23 cellular contexts compared by ENCODE assay signal in genomic region chr6:137403443-137403842, GRCh38.
A peak's percentile ranks its signal among the peaks of the same experiment; 100 is the strongest.
DNase-seq lines count a peak whose midpoint lies in the region; ATAC-seq, FAIRE-seq and TF ChIP-seq lines count a peak whose summit lies in the region.
"Had no signal": no experiment of that assay in that cellular context is flagged by ENCODE, and none has a peak within 500 bp of the region (broad histone marks: within the 10 kb centered on the region; RNA-seq: fewer than 3 reads in every experiment).

No MANE protein-coding gene starts in this region.

- H4K20me1 ChIP-seq in HepG2 (ENCODE audit: insufficient read depth, low read length), result no peaks in the 10 kb centered on the region
- H4K20me1 ChIP-seq: BLaER1 had no signal

- H3K4me1 Mint-ChIP-seq in activated T-helper 2 cell treated with anti-CD3 and anti-CD28 coated beads, Interferon-gamma antibody, Interleukin-2, Interleukin-4, amounts not matched to agents 10 μg/mL and 5 μg/mL and 100 μg/mL, durations not matched to agents 14 hours and 24 hours and 36 hours (ENCODE audit: low read depth), result peaks cover 23% of the 10 kb centered on the region

- H3K9me3 Mint-ChIP-seq in activated T-helper 2 cell treated with anti-CD3 and anti-CD28 coated beads, Interferon-gamma antibody, Interleukin-2, Interleukin-4, amounts not matched to agents 10 μg/mL and 5 μg/mL and 100 μg/mL, durations not matched to agents 14 hours and 24 hours and 36 hours, result peaks cover 16% of the 10 kb centered on the region

- H3K27ac ChIP-seq in VCaP (peak overlapping the region; percentile 74), HepG2 (ENCODE audit: extremely low read length, insufficient read depth, low read length) (no peak overlapping the region), thyroid gland (no peak overlapping the region)
- H3K27ac ChIP-seq: BLaER1, GM23248 had no signal

- POLR2A ChIA-PET in HepG2 (lab: Yijun Ruan, JAX), result no interaction called here

- CTCF ChIA-PET in HepG2 (lab: Yijun Ruan, JAX; ENCODE audit: low intra/inter-chr PET ratio, low total read pairs), result no interaction called here

- no peak for TF ChIP-seq RAD21 in HepG2 (CRISPR knock-in tag; IDR thresholded peaks at IDR 0.05)

- no peaks in the 10 kb centered on the region for H3K79me2 ChIP-seq in HepG2 (ENCODE audit: insufficient read depth, low read length)

- no peak overlapping the region for H2AFZ ChIP-seq in HepG2 (ENCODE audit: low read length)
- H2AFZ ChIP-seq: GM23248 had no signal

- no peak overlapping the region for H3K4me3 Mint-ChIP-seq in activated T-helper 2 cell treated with anti-CD3 and anti-CD28 coated beads, Interferon-gamma antibody, Interleukin-2, Interleukin-4, amounts not matched to agents 10 μg/mL and 5 μg/mL and 100 μg/mL, durations not matched to agents 14 hours and 24 hours and 36 hours (ENCODE audit: low read depth)
- H3K4me3 Mint-ChIP-seq: B cell; CD14-positive monocyte; CD4-positive, alpha-beta T cell; CD8-positive, alpha-beta memory T cell; H9 had no signal

- FAIRE-seq in HepG2 (lab: Jason Lieb, UNC), result peak; percentile 15
- FAIRE-seq: A204.1, D721Med, G401.6, GM12892, H1 had no signal

- no peak for TF ChIP-seq CTCF in VCaP (conservative IDR thresholded peaks at IDR 0.05)
- no peak for TF ChIP-seq CTCF in HepG2 (CRISPR knock-in tag; IDR thresholded peaks at IDR 0.05)
- no peak for TF ChIP-seq CTCF in thyroid gland (IDR thresholded peaks at IDR 0.05)

- no peaks in the 10 kb centered on the region for H3K36me3 ChIP-seq in HepG2 (replicated peaks in 1 of 2; ENCODE audit: control insufficient read depth in 1 of 2, insufficient read depth in 2 of 2, low read length in 2 of 2)
- no peaks in the 10 kb centered on the region for H3K36me3 ChIP-seq in thyroid gland
- H3K36me3 ChIP-seq: BLaER1 had no signal

- H3K27me3 ChIP-seq in HepG2 (ENCODE audit: control insufficient read depth in 1 of 2, insufficient read depth in 2 of 2, low read length in 2 of 2) (no peaks in the 10 kb centered on the region; a peak in 1 of 5 replicates), thyroid gland (no peaks in the 10 kb centered on the region)
- H3K27me3 ChIP-seq: BLaER1 had no signal

- intact Hi-C loops in HepG2 (cut with micrococcal nuclease; ENCODE audit: unreplicated experiment), result no loop called here
- intact Hi-C loops in thyroid gland (cut with DNase I), result no loop called here
- intact Hi-C loops in activated T-helper 2 cell treated with anti-CD3 and anti-CD28 coated beads, Interferon-gamma antibody, Interleukin-2, Interleukin-4, amounts not matched to agents 10 μg/mL and 5 μg/mL and 100 μg/mL, durations not matched to agents 14 hours and 24 hours and 36 hours (cut with micrococcal nuclease), result loop anchor here (5.0 kb wide), 1 partner anchor 36 kb away; no protein-coding TSS in a partner anchor

- H3K9ac ChIP-seq in HepG2 (ENCODE audit: insufficient read depth, low read depth, low read length), result no peak overlapping the region
- H3K9ac ChIP-seq: BLaER1, GM23248 had no signal

- H3K4me3 ChIP-seq in HepG2 (replicated peaks in 1 of 3; ENCODE audit: insufficient read depth in 1 of 3, low read depth in 2 of 3, low read length in 3 of 3), result no peak overlapping the region
- no peak overlapping the region for H3K4me3 ChIP-seq in thyroid gland (replicated peaks in 1 of 3)
- H3K4me3 ChIP-seq: BLaER1, GM23248 had no signal

- H3K27me3 Mint-ChIP-seq in activated T-helper 2 cell treated with anti-CD3 and anti-CD28 coated beads, Interferon-gamma antibody, Interleukin-2, Interleukin-4, amounts not matched to agents 10 μg/mL and 5 μg/mL and 100 μg/mL, durations not matched to agents 14 hours and 24 hours and 36 hours (ENCODE audit: low read depth), result peaks cover 2% of the 10 kb centered on the region
- H3K27me3 Mint-ChIP-seq: B cell; CD4-positive, alpha-beta T cell; CD8-positive, alpha-beta memory T cell had no signal

- H3K4me1 ChIP-seq in HepG2 (ENCODE audit: insufficient read depth, low read length), result peaks cover 20% of the 10 kb centered on the region
- peaks cover 0 to 11% of the 10 kb centered on the region in 2 donors for H3K4me1 ChIP-seq in thyroid gland
- H3K4me1 ChIP-seq: BLaER1 had no signal

- H3K27ac Mint-ChIP-seq in activated T-helper 2 cell treated with anti-CD3 and anti-CD28 coated beads, Interferon-gamma antibody, Interleukin-2, Interleukin-4, amounts not matched to agents 10 μg/mL and 5 μg/mL and 100 μg/mL, durations not matched to agents 14 hours and 24 hours and 36 hours, result no peak overlapping the region
- H3K27ac Mint-ChIP-seq: B cell; CD4-positive, alpha-beta T cell; CD8-positive, alpha-beta memory T cell; H9 had no signal

- TF ChIP-seq POLR2A in HepG2 (IDR thresholded peaks at IDR 0.05; ENCODE audit: insufficient read depth in 1 of 2, low read depth in 2 of 2, low read length in 2 of 2) (no peak), thyroid gland (IDR thresholded peaks at IDR 0.05) (no peak)

- no TSS peak for BruUV-seq in HepG2 (replicated peaks; lab: Mats Ljungman, UMichigan)

- 69% methylated on average over 6 of the region's 6 CpGs for WGBS in HepG2 (ENCODE audit: low lambda C conversion rate)
- WGBS in thyroid gland, 2 donors, result 29 to 61% methylated on average over 6 of the region's 6 CpGs

- no peak overlapping the region for H3K4me2 ChIP-seq in HepG2 (ENCODE audit: low read depth, low read length)
- H3K4me2 ChIP-seq: BLaER1 had no signal

- H3K9me3 ChIP-seq in HepG2 (ENCODE audit: low read length) (no peaks in the 10 kb centered on the region), thyroid gland (no peaks in the 10 kb centered on the region)

- peaks cover 3% of the 10 kb centered on the region for H3K36me3 Mint-ChIP-seq in activated T-helper 2 cell treated with anti-CD3 and anti-CD28 coated beads, Interferon-gamma antibody, Interleukin-2, Interleukin-4, amounts not matched to agents 10 μg/mL and 5 μg/mL and 100 μg/mL, durations not matched to agents 14 hours and 24 hours and 36 hours (ENCODE audit: low read depth)
- H3K36me3 Mint-ChIP-seq: CD14-positive monocyte had no signal

- in situ Hi-C loops in HepG2 (cut with HindIII; ENCODE audit: extremely low pct_ligation_motif_present, low pct_unique_long_range_greater_than_20kb), result no loop called here

- ATAC-seq in HepG2, result no peak
- no peak for ATAC-seq in GM19455 (IDR thresholded peaks at IDR 0.05; ENCODE audit: unreplicated experiment)
- ATAC-seq: HCT116 had no signal

- DNase-seq in DMS53 (lab: John Stamatoyannopoulos, UW), result peak; percentile 29
- DNase-seq in DMS53 treated with DMSO at 0.1 percent for 48 hours (lab: John Stamatoyannopoulos, UW; ENCODE audit: unreplicated experiment), result no peak
- no peak for DNase-seq in HepG2 (ENCODE audit: low spot score)
- DNase-seq in thyroid gland, result peak; percentile 19 to 38
- DNase-seq in activated T-helper 2 cell treated with anti-CD3 and anti-CD28 coated beads, Interferon-gamma antibody, Interleukin-2, Interleukin-4, amounts not matched to agents 10 μg/mL and 5 μg/mL and 100 μg/mL, durations not matched to agents 14 hours and 24 hours and 36 hours (ENCODE audit: low spot score), result no peak
- no peak for DNase-seq in SKM-1 (lab: John Stamatoyannopoulos, UW; ENCODE audit: unreplicated experiment)
- DNase-seq: CD4-positive, alpha-beta T cell; CD8-positive, alpha-beta memory T cell; DMS 273 treated with DMSO at 0.1 percent for 48 hours; DND-41; GM23248; H9 had no signal

- TF ChIP-seq EP300 in HepG2 (IDR thresholded peaks at IDR 0.05; ENCODE audit: low read depth in 2 of 2, low read length in 2 of 2) (no peak), HepG2 (CRISPR knock-in tag; IDR thresholded peaks at IDR 0.05; ENCODE audit: borderline replicate concordance) (no peak)

TF ChIP-seq in HepG2, 621 proteins besides CTCF, POLR2A, EP300 and RAD21 (continues in another document):
- TF ChIP-seq, protein P1, sequence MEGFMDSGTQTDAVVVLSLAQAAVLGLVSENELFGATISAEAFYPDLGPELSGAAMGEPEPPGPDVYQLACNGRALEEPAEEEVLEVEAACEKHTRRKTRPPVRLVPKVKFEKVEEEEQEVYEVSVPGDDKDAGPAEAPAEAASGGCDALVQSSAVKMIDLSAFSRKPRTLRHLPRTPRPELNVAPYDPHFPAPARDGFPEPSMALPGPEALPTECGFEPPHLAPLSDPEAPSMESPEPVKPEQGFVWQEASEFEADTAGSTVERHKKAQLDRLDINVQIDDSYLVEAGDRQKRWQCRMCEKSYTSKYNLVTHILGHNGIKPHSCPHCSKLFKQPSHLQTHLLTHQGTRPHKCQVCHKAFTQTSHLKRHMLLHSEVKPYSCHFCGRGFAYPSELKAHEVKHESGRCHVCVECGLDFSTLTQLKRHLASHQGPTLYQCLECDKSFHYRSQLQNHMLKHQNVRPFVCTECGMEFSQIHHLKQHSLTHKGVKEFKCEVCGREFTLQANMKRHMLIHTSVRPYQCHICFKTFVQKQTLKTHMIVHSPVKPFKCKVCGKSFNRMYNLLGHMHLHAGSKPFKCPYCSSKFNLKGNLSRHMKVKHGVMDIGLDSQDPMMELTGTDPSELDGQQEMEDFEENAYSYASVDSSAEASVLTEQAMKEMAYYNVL (CRISPR knock-in tag; IDR thresholded peaks at IDR 0.05; ENCODE audit: borderline replicate concordance), result no peak
- TF ChIP-seq ZNF598 (CRISPR knock-in tag; IDR thresholded peaks at IDR 0.05; ENCODE audit: borderline replicate concordance) (no peak), ZNF550 (CRISPR knock-in tag; IDR thresholded peaks at IDR 0.05; ENCODE audit: borderline replicate concordance) (no peak), IRX3 (CRISPR knock-in tag; IDR thresholded peaks at IDR 0.05; ENCODE audit: borderline replicate concordance, low read depth) (no peak), ZNF775 (CRISPR knock-in tag; IDR thresholded peaks at IDR 0.05; ENCODE audit: borderline replicate concordance) (no peak), FOXM1 (CRISPR knock-in tag; IDR thresholded peaks at IDR 0.05) (no peak), ZNF746 (CRISPR knock-in tag; IDR thresholded peaks at IDR 0.05) (no peak)
- TF ChIP-seq, protein P2, sequence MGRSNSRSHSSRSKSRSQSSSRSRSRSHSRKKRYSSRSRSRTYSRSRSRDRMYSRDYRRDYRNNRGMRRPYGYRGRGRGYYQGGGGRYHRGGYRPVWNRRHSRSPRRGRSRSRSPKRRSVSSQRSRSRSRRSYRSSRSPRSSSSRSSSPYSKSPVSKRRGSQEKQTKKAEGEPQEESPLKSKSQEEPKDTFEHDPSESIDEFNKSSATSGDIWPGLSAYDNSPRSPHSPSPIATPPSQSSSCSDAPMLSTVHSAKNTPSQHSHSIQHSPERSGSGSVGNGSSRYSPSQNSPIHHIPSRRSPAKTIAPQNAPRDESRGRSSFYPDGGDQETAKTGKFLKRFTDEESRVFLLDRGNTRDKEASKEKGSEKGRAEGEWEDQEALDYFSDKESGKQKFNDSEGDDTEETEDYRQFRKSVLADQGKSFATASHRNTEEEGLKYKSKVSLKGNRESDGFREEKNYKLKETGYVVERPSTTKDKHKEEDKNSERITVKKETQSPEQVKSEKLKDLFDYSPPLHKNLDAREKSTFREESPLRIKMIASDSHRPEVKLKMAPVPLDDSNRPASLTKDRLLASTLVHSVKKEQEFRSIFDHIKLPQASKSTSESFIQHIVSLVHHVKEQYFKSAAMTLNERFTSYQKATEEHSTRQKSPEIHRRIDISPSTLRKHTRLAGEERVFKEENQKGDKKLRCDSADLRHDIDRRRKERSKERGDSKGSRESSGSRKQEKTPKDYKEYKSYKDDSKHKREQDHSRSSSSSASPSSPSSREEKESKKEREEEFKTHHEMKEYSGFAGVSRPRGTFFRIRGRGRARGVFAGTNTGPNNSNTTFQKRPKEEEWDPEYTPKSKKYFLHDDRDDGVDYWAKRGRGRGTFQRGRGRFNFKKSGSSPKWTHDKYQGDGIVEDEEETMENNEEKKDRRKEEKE (IDR thresholded peaks at IDR 0.05), result no peak

Comparison
In these comparisons a context has a peak if more than half of its experiments do, and no peak if none do; other contexts are left out.
1. DNase-seq: peak in DMS53 (single experiment) and thyroid gland (2 of 2); none in DMS53 treated with DMSO at 0.1 percent for 48 hours (single experiment), HepG2 (single experiment), activated T-helper 2 cell treated with anti-CD3 and anti-CD28 coated beads, Interferon-gamma antibody, Interleukin-2, Interleukin-4, amounts not matched to agents 10 μg/mL and 5 μg/mL and 100 μg/mL, durations not matched to agents 14 hours and 24 hours and 36 hours (single experiment) and SKM-1 (single experiment).